Comparison of ENCODE assay signal across 9 cellular contexts in genomic region chr2:164917296-164917903, GRCh38. TPM values are rescaled to one million over a fixed set of nuclear protein-coding genes. Genes with fewer than 3 reads are reported as not detected.
A peak's percentile ranks its signal among the peaks of the same experiment; 100 is the strongest.
DNase-seq lines count a peak whose midpoint lies in the region; ATAC-seq, FAIRE-seq and TF ChIP-seq lines count a peak whose summit lies in the region.
"Had no signal": no experiment of that assay in that cellular context is flagged by ENCODE, and none has a peak within 500 bp of the region (broad histone marks: within the 10 kb centered on the region; RNA-seq: fewer than 3 reads in every experiment).

No MANE protein-coding gene starts in this region.

- H4K91ac ChIP-seq in H1 (replicated peaks; ENCODE audit: insufficient read length, low read length) = no peak overlapping the region

- H3K14ac ChIP-seq in H1 (ENCODE audit: insufficient read length) = no peak overlapping the region

- no peak overlapping the region for H3K4me3 Mint-ChIP-seq in nephron progenitor cell
- H3K4me3 Mint-ChIP-seq: central memory CD8-positive, alpha-beta T cell had no signal

- no peak overlapping the region for H2BK5ac ChIP-seq in H1 (ENCODE audit: low read depth, low read length)

- 37% methylated on average over 3 of the region's 3 CpGs; no CpG with 5 or more reads in 1 of the 2 experiments for WGBS in H1 (ENCODE audit: extremely low coverage in 1 of 2, insufficient coverage in 1 of 2, insufficient read length in 1 of 2, insufficient replicate concordance in 2 of 2, low coverage in 1 of 2, low lambda C conversion rate in 2 of 2, missing lambda C conversion rate in 1 of 2), 2 experiments

- peaks cover 3 to 10% (median 7%) of the 10 kb centered on the region in 4 experiments; a peak in 3 of 7 replicates for H3K4me1 ChIP-seq in H1 (replicated peaks in 1 of 4; ENCODE audit: control insufficient read depth in 3 of 4, insufficient read depth in 4 of 4, low read length in 3 of 4)

- TF ChIP-seq CTCF in H1 (IDR thresholded peaks at IDR 0.05; ENCODE audit: control extremely low read depth in 1 of 3, insufficient read depth in 1 of 3, low read depth in 1 of 3, low read length in 3 of 3) = peak in 2 of 3 experiments; percentile 54 to 60; a peak in 3 of 4 replicates
- peak; percentile 39 for TF ChIP-seq CTCF in nephron progenitor cell (IDR thresholded peaks at IDR 0.05)

- DNase-seq in EH (ENCODE audit: low read depth) = peak; percentile 36
- peak; percentile 43 for DNase-seq in NCI-H460 (ENCODE audit: extremely low read depth, low read depth)
- no peak for DNase-seq in H1 (ENCODE audit: low read depth in 1 of 2, low spot score in 2 of 2)
- DNase-seq in nephron progenitor cell = peak; percentile 18
- DNase-seq in GOT3 (lab: John Stamatoyannopoulos, UW) = no peak
- DNase-seq in cerebellar nuclear complex (lab: John Stamatoyannopoulos, UW) = no peak
- DNase-seq in Kasumi-1 (lab: John Stamatoyannopoulos, UW) = no peak

- CTCF ChIA-PET in H1 (lab: Charles Lee; ENCODE audit: partially characterized antibody) = interaction anchor here (0.9 to 1.0 kb wide), 2 partner anchors 76 to 135 kb away, joined by 3 read pairs; no protein-coding TSS in a partner anchor

- no peak overlapping the region for H2BK20ac ChIP-seq in H1 (ENCODE audit: low read length)

- no peaks in the 10 kb centered on the region for H3K27me3 ChIP-seq in H1 (replicated peaks in 1 of 4; ENCODE audit: control insufficient read depth in 3 of 4, extremely low read depth in 1 of 4, insufficient read depth in 3 of 4, low read length in 3 of 4)

- H2BK15ac ChIP-seq in H1 (ENCODE audit: low read length) = no peak overlapping the region

- no peak overlapping the region for H2BK12ac ChIP-seq in H1 (ENCODE audit: low read depth, low read length)

- TF ChIP-seq EP300 in H1 (IDR thresholded peaks at IDR 0.05; ENCODE audit: borderline replicate concordance in 1 of 2, low read depth in 2 of 2, low read length in 2 of 2) = no peak

- POLR2A ChIA-PET in H1 (lab: Charles Lee; ENCODE audit: partially characterized antibody) = no interaction called here

- TF ChIP-seq RAD21 in H1 (IDR thresholded peaks at IDR 0.05 in 1 of 2, conservative IDR thresholded peaks at IDR 0.05 in 1 of 2; ENCODE audit: low read depth in 2 of 2, low read length in 2 of 2) = peak; percentile 77

- no peaks in the 10 kb centered on the region for H3K36me3 Mint-ChIP-seq in nephron progenitor cell (ENCODE audit: low read depth)

- H3K79me2 ChIP-seq in H1 (ENCODE audit: control insufficient read depth in 1 of 2, insufficient read depth in 2 of 2, low read length in 2 of 2) = no peaks in the 10 kb centered on the region

- no peaks in the 10 kb centered on the region for H3K9me3 Mint-ChIP-seq in nephron progenitor cell

- peaks cover 4% of the 10 kb centered on the region for H3K27me3 Mint-ChIP-seq in nephron progenitor cell (ENCODE audit: low read depth, poor library complexity)
- H3K27me3 Mint-ChIP-seq: central memory CD8-positive, alpha-beta T cell had no signal

- H3K9me3 ChIP-seq in H1 (ENCODE audit: insufficient read depth in 2 of 2, low read depth in 1 of 2, low read length in 1 of 2) = no peaks in the 10 kb centered on the region

- ATAC-seq in GM21737 (IDR thresholded peaks at IDR 0.05; ENCODE audit: unreplicated experiment) = no peak

- H3K23ac ChIP-seq in H1 (ENCODE audit: insufficient read length) = no peak overlapping the region

- TF ChIP-seq POLR2A in H1 (IDR thresholded peaks at IDR 0.05; ENCODE audit: control extremely low read depth in 1 of 2, low read depth in 2 of 2, low read length in 2 of 2) = no peak

- no peak overlapping the region for H2BK120ac ChIP-seq in H1 (replicated peaks; ENCODE audit: low read depth, low read length)

- H3K36me3 ChIP-seq in H1 (ENCODE audit: control insufficient read depth in 2 of 4, insufficient read depth in 4 of 4, low read length in 3 of 4) = no peaks in the 10 kb centered on the region

- FAIRE-seq in H1 (lab: Jason Lieb, UNC) = peak; percentile 58

- no peak overlapping the region for H3K4ac ChIP-seq in H1 (replicated peaks; ENCODE audit: insufficient read length, low read depth, low read length)

- no peak overlapping the region for H2AFZ ChIP-seq in H1 (ENCODE audit: low read length)

- no peak overlapping the region for H3K4me3 ChIP-seq in H1 (ENCODE audit: extremely low read depth in 1 of 4, insufficient read depth in 2 of 4, low read depth in 3 of 4, low read length in 4 of 4)

- H3K4me2 ChIP-seq in H1 (ENCODE audit: insufficient read depth in 1 of 2, low read depth in 2 of 2, low read length in 2 of 2) = no peak overlapping the region

- no peak overlapping the region for H3K9ac ChIP-seq in H1 (replicated peaks in 1 of 4; ENCODE audit: extremely low read depth in 1 of 4, low read depth in 3 of 4, low read length in 3 of 4)

- no peak overlapping the region for H3K56ac ChIP-seq in H1 (replicated peaks; ENCODE audit: insufficient read length, low read depth, low read length)

- H3K27ac Mint-ChIP-seq in nephron progenitor cell = no peak overlapping the region

- H2AK5ac ChIP-seq in H1 (ENCODE audit: low read depth, low read length) = no peak overlapping the region

- no peak overlapping the region for H4K5ac ChIP-seq in H1 (ENCODE audit: insufficient read length, low read depth, low read length)

- H3K27ac ChIP-seq in H1 (ENCODE audit: low read depth, low read length) = no peak overlapping the region

- H4K20me1 ChIP-seq in H1 (replicated peaks in 1 of 2; ENCODE audit: control insufficient read depth in 1 of 2, insufficient read depth in 2 of 2, low read length in 2 of 2) = no peaks in the 10 kb centered on the region

- no peak overlapping the region for H4K8ac ChIP-seq in H1 (ENCODE audit: extremely low read depth, insufficient read depth, low read length)

- no peak overlapping the region for H3K18ac ChIP-seq in H1 (ENCODE audit: extremely low read depth, low read length)

- H3K4me1 Mint-ChIP-seq in nephron progenitor cell = peaks cover 11% of the 10 kb centered on the region
- H3K4me1 Mint-ChIP-seq: central memory CD8-positive, alpha-beta T cell had no signal

- no peaks in the 10 kb centered on the region for H3K23me2 ChIP-seq in H1 (ENCODE audit: low read depth, low read length)

- H3K79me1 ChIP-seq in H1 (ENCODE audit: low read depth, low read length) = no peaks in the 10 kb centered on the region

TF ChIP-seq in H1, 55 proteins besides CTCF, POLR2A, EP300 and RAD21:
- TF ChIP-seq ATF2 (IDR thresholded peaks at IDR 0.05; ENCODE audit: low read length) = no peak
- TF ChIP-seq RXRA (IDR thresholded peaks at IDR 0.05; ENCODE audit: insufficient read depth, low read depth, low read length) = no peak
- no peak for TF ChIP-seq TAF1 (IDR thresholded peaks at IDR 0.05; ENCODE audit: low read depth, low read length)
- no peak for TF ChIP-seq POU5F1 (IDR thresholded peaks at IDR 0.05; ENCODE audit: low read depth, low read length)
- no peak for TF ChIP-seq YY1 (IDR thresholded peaks at IDR 0.05; ENCODE audit: low read depth, low read length)
- TF ChIP-seq BCL11A (IDR thresholded peaks at IDR 0.05; ENCODE audit: low read depth in 2 of 2, low read length in 2 of 2) = no peak
- TF ChIP-seq CBX5 (IDR thresholded peaks at IDR 0.05; ENCODE audit: low read depth, low read length) = no peak
- TF ChIP-seq ASH2L (IDR thresholded peaks at IDR 0.05; ENCODE audit: low read length) = no peak
- no peak for TF ChIP-seq NANOG (IDR thresholded peaks at IDR 0.05; ENCODE audit: insufficient read depth, low read depth, low read length, poor library complexity, severe bottlenecking)
- TF ChIP-seq USF2 (IDR thresholded peaks at IDR 0.05; ENCODE audit: low read length) = no peak
- TF ChIP-seq ZNF274 (IDR thresholded peaks at IDR 0.05; ENCODE audit: borderline replicate concordance, extremely low read depth, low read length) = no peak
- TF ChIP-seq CHD1 (IDR thresholded peaks at IDR 0.05; ENCODE audit: low read depth, low read length) = no peak
- TF ChIP-seq GABPA (IDR thresholded peaks at IDR 0.05; ENCODE audit: borderline replicate concordance, insufficient read depth, low read length) = no peak
- TF ChIP-seq CHD2 (IDR thresholded peaks at IDR 0.05; ENCODE audit: low read length) = no peak
- no peak for TF ChIP-seq EZH2 (IDR thresholded peaks at IDR 0.05; ENCODE audit: low read depth, low read length, severe bottlenecking)
- TF ChIP-seq SIX5 (IDR thresholded peaks at IDR 0.05; ENCODE audit: low read depth, low read length) = no peak
- no peak for TF ChIP-seq SIN3A (conservative IDR thresholded peaks at IDR 0.05 in 1 of 2, IDR thresholded peaks at IDR 0.05 in 1 of 2; ENCODE audit: low read depth in 1 of 2, low read length in 2 of 2)

RNA-seq across cellular contexts. Expression of gene SLC38A11, which starts 37.9 kb away (rescaled TPM):
- total RNA-seq in NCI-H460 (2014; rRNA removed; shearing (Covaris generic)) = not detected in 2 replicates
- polyA plus RNA-seq in NCI-H460 (2014; cell fraction: nucleus; rRNA removed) = 0.02 TPM in 1 of 2 replicates, not detected in the other
- not detected in 2 replicates for total RNA-seq in H1 (2021; fragmentation: NEBNext Ultra II Directional; extraction: Animal tissue kit (Norgen Biotek cat#: 25700))
- not detected in 2 replicates for polyA plus RNA-seq in H1 (2011; rRNA removed)
- polyA plus RNA-seq in H1 (2011; cell fraction: cytosol; rRNA removed) = not detected
- polyA plus RNA-seq in H1 (2011; cell fraction: nucleus; rRNA removed) = not detected
- not detected in 4 replicates for polyA plus RNA-seq in H1 (2012, experiment 1 of 2)
- not detected for polyA plus RNA-seq in H1 (2012, experiment 2 of 2)
- polyA plus RNA-seq in H1 (2013, experiment 1 of 2) = not detected
- polyA plus RNA-seq in H1 (2013, experiment 2 of 2) = not detected
- polyA minus RNA-seq in H1 (2011; rRNA and poly(A)+ RNA removed) = not detected in 2 replicates
- polyA minus RNA-seq in H1 (2011; cell fraction: cytosol; rRNA and poly(A)+ RNA removed) = not detected
- polyA minus RNA-seq in H1 (2011; cell fraction: nucleus; rRNA and poly(A)+ RNA removed) = not detected

Comparison
In these comparisons a context has a peak if more than half of its experiments do, and no peak if none do; other contexts are left out.
1. DNase-seq: peak in EH (single experiment), NCI-H460 (single experiment) and nephron progenitor cell (single experiment); none in H1 (0 of 2), GOT3 (single experiment), cerebellar nuclear complex (0 of 2) and Kasumi-1 (0 of 2).